In genomic region chr6:2777249-2777648, GRCh38 we compare ENCODE assay signal across 20 cellular contexts.
"Had no signal": no experiment of that assay in that cellular context is flagged by ENCODE, and none has a peak within 500 bp of the region (broad histone marks: within the 10 kb centered on the region; RNA-seq: fewer than 3 reads in every experiment).

No MANE protein-coding gene starts in this region.

- H3K27ac Mint-ChIP-seq: memory B cell, mesothelial cell of epicardium, progenitor cell of endocrine pancreas, type B pancreatic cell had no signal

- H3K9me3 Mint-ChIP-seq: effector memory CD8-positive, alpha-beta T cell; memory B cell; mesothelial cell of epicardium; natural killer cell treated with Interleukin-12 subunit alpha and Interleukin-12 subunit beta and Interleukin-15 and Interleukin-18, amount 100 ng/mL, for 72 hours; type B pancreatic cell had no signal

- H3K4me3 ChIP-seq: left ventricle myocardium inferior, lower lobe of right lung, pancreas, suprapubic skin, thyroid gland had no signal

- H3K4me3 Mint-ChIP-seq: effector memory CD8-positive, alpha-beta T cell; memory B cell; mesothelial cell of epicardium; natural killer cell treated with Interleukin-12 subunit alpha and Interleukin-12 subunit beta and Interleukin-15 and Interleukin-18, amount 100 ng/mL, for 72 hours; type B pancreatic cell had no signal

- H3K4me1 ChIP-seq: foreskin keratinocyte, suprapubic skin had no signal

- H3K9me3 ChIP-seq: left ventricle myocardium inferior, lower lobe of right lung, pancreas, suprapubic skin, thyroid gland had no signal

- ATAC-seq: effector memory CD8-positive, alpha-beta T cell; foreskin keratinocyte; left cardiac atrium; lower lobe of right lung; natural killer cell treated with Interleukin-12 subunit alpha and Interleukin-12 subunit beta and Interleukin-15 and Interleukin-18, amount 100 ng/mL, for 72 hours; pancreas; right cardiac atrium; stimulated activated naive CD8-positive, alpha-beta T cell treated with anti-CD3 and anti-CD28 coated beads, Interleukin-15, Interleukin-2, amounts not matched to agents 100 U/mL and 50 U/mL, for 24 hours had no signal

- H3K27me3 Mint-ChIP-seq: effector memory CD8-positive, alpha-beta T cell; memory B cell; natural killer cell treated with Interleukin-12 subunit alpha and Interleukin-12 subunit beta and Interleukin-15 and Interleukin-18, amount 100 ng/mL, for 72 hours; progenitor cell of endocrine pancreas; type B pancreatic cell had no signal

- H3K27ac ChIP-seq: foreskin keratinocyte, left ventricle myocardium inferior, lower lobe of right lung, pancreas, suprapubic skin had no signal

- DNase-seq: effector memory CD8-positive, alpha-beta T cell; erythroblast; foreskin keratinocyte; kidney; left cardiac atrium; left ventricle myocardium inferior; lower lobe of right lung; occipital lobe; pancreas; right cardiac atrium; small intestine; stimulated activated CD4-positive, alpha-beta T cell treated with anti-CD3 and anti-CD28 coated beads, Interleukin-12 subunit alpha, Interleukin-12 subunit beta, amount 100 ng/mL, for 4 hours; stimulated activated naive CD8-positive, alpha-beta T cell treated with anti-CD3 and anti-CD28 coated beads, Interleukin-15, Interleukin-2, amounts not matched to agents 100 U/mL and 50 U/mL, for 24 hours; thyroid gland had no signal

- H3K4me1 Mint-ChIP-seq: mesothelial cell of epicardium had no signal

- H3K27me3 ChIP-seq: foreskin keratinocyte, pancreas, suprapubic skin, thyroid gland had no signal
